14 cellular contexts compared by ENCODE assay signal in the genomic region with DNA sequence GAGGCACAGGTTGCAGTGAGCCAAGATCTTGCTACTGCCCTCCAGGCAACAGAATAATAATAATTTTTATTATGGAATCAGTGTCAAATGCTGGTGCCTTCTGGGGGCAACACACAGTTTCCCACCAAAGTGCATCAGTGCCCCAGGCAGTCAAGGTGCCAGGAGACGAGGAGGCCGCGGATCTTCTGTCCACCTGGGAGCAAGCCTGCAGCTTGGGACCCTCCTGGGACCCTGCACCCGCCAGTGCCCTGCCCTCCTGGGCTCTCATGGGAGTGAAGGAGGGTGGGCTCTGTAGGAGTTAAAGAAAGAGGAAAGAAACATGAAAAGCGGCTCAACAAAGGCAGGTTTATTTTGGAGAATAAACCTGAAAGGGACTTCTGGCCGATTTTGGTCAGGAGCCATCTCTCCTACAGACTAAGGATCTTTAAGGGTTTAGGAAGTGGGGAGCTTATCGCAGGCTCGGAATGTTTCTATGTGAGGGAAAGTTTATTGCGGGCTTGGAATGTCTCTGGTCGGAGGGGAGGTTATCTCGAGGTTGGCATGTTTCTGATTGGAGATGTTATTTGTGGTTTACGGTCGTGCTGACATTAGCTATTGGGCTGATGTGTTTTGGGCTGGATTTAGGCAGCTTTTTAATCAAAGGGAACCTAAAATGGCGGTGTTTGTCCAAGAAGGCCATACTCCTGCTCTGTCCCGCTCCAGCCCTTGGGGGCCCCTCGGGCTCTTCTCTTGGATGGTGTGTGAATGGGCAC. TPM values are rescaled to one million over a fixed set of nuclear protein-coding genes. Genes with fewer than 3 reads are reported as not detected.
DNase-seq lines count a peak whose midpoint lies in the region; ATAC-seq and TF ChIP-seq lines count a peak whose summit lies in the region.
"Had no signal": no experiment of that assay in that cellular context is flagged by ENCODE, and none has a peak within 500 bp of the region (broad histone marks: within the 10 kb centered on the region; RNA-seq: fewer than 3 reads in every experiment).

No MANE protein-coding gene starts in this region.

- no peak for TF ChIP-seq CTCF in CD8-positive, alpha-beta T cell (IDR thresholded peaks at IDR 0.05)
- TF ChIP-seq CTCF in hepatocyte (IDR thresholded peaks at IDR 0.05; ENCODE audit: poor library complexity) (no peak), osteoblast (IDR thresholded peaks at IDR 0.05; ENCODE audit: extremely low read depth, low read depth, low read length) (no peak)

- H3K4me1 ChIP-seq in CD8-positive, alpha-beta T cell (ENCODE audit: insufficient read depth, low read length): no peaks in the 10 kb centered on the region
- no peaks in the 10 kb centered on the region for H3K4me1 ChIP-seq in NT2/D1 (ENCODE audit: insufficient read depth, insufficient read length)
- H3K4me1 ChIP-seq in hepatocyte (ENCODE audit: insufficient read depth): peaks cover 21% of the 10 kb centered on the region
- H3K4me1 ChIP-seq in osteoblast (ENCODE audit: insufficient read depth, low read length): no peaks in the 10 kb centered on the region

- H3K4me3 ChIP-seq in CD8-positive, alpha-beta T cell (ENCODE audit: low read depth, low read length): no peak overlapping the region
- H3K4me3 ChIP-seq in NT2/D1 (ENCODE audit: insufficient read length, low read depth): no peak overlapping the region
- H3K4me3 ChIP-seq in hepatocyte: no peak overlapping the region
- no peak overlapping the region for H3K4me3 ChIP-seq in osteoblast (ENCODE audit: insufficient read depth, low read length)
- no peak overlapping the region for H3K4me3 ChIP-seq in MG63
- H3K4me3 ChIP-seq: GM12878, right lobe of liver had no signal

- POLR2A ChIA-PET in CD8-positive, alpha-beta T cell (lab: Charles Lee): no interaction called here

- no peaks in the 10 kb centered on the region for H3K36me3 ChIP-seq in CD8-positive, alpha-beta T cell (ENCODE audit: insufficient read depth, low read length)
- H3K36me3 ChIP-seq in NT2/D1 (ENCODE audit: insufficient read depth, insufficient read length, low read length): no peaks in the 10 kb centered on the region
- no peaks in the 10 kb centered on the region for H3K36me3 ChIP-seq in hepatocyte (replicated peaks; ENCODE audit: insufficient read depth, low read depth)
- H3K36me3 ChIP-seq in osteoblast (ENCODE audit: insufficient read depth, low read length): no peaks in the 10 kb centered on the region
- H3K36me3 ChIP-seq in MG63: no peaks in the 10 kb centered on the region
- H3K36me3 ChIP-seq: right lobe of liver had no signal

- DNase-seq in CD8-positive, alpha-beta T cell: peak in 1 of 7 experiments; percentile 19
- DNase-seq in NT2/D1 (ENCODE audit: low read depth, low spot score): no peak
- peak; percentile 11 for DNase-seq in hepatocyte (ENCODE audit: low spot score)
- DNase-seq in osteoblast (ENCODE audit: insufficient read length, low spot score, missing footprints): peak; percentile 86
- DNase-seq in MG63: no peak
- DNase-seq in KG1 (lab: John Stamatoyannopoulos, UW): no peak
- DNase-seq: activated CD4-positive, alpha-beta T cell treated with anti-CD3 and anti-CD28 coated beads, Interleukin-2, amount 10 ng/mL, durations not matched to agents 7 days and 5 days; SIG-M5 had no signal

- H3K9me3 ChIP-seq in CD8-positive, alpha-beta T cell (ENCODE audit: low read length): no peaks in the 10 kb centered on the region
- H3K9me3 ChIP-seq in NT2/D1 (ENCODE audit: insufficient read depth, low read length) (no peaks in the 10 kb centered on the region), hepatocyte (ENCODE audit: low read depth) (no peaks in the 10 kb centered on the region), osteoblast (ENCODE audit: low read depth, low read length) (no peaks in the 10 kb centered on the region), MG63 (no peaks in the 10 kb centered on the region)
- H3K9me3 ChIP-seq: right lobe of liver had no signal

- H3K9me2 ChIP-seq in hepatocyte (replicated peaks; ENCODE audit: insufficient read depth): no peaks in the 10 kb centered on the region

- H3K9ac ChIP-seq in NT2/D1 (ENCODE audit: insufficient read length, low read depth): peak overlapping the region; percentile 2

- H3K27me3 ChIP-seq in CD8-positive, alpha-beta T cell (ENCODE audit: insufficient read depth, low read length): no peaks in the 10 kb centered on the region
- H3K27me3 ChIP-seq in NT2/D1 (ENCODE audit: insufficient read depth, insufficient read length) (peaks cover 10% of the 10 kb centered on the region), hepatocyte (peaks cover 3% of the 10 kb centered on the region), osteoblast (ENCODE audit: insufficient read depth, low read length) (peaks cover 3% of the 10 kb centered on the region), MG63 (no peaks in the 10 kb centered on the region)
- H3K27me3 ChIP-seq: right lobe of liver had no signal

- H3K4me1 Mint-ChIP-seq in CD8-positive, alpha-beta T cell (ENCODE audit: low read depth): peaks cover 2% of the 10 kb centered on the region
- H3K4me1 Mint-ChIP-seq: activated CD4-positive, alpha-beta T cell treated with anti-CD3 and anti-CD28 coated beads, Interleukin-2, amount 10 ng/mL, durations not matched to agents 7 days and 5 days had no signal

- no peaks in the 10 kb centered on the region for H3K9me3 Mint-ChIP-seq in CD8-positive, alpha-beta T cell
- H3K9me3 Mint-ChIP-seq: activated CD4-positive, alpha-beta T cell treated with anti-CD3 and anti-CD28 coated beads, Interleukin-2, amount 10 ng/mL, durations not matched to agents 7 days and 5 days; IgD-negative memory B cell had no signal

- peak overlapping the region; percentile 65 for H3K4me2 ChIP-seq in hepatocyte
- no peak overlapping the region for H3K4me2 ChIP-seq in osteoblast (ENCODE audit: insufficient read depth, low read length)

- H4K20me1 ChIP-seq in hepatocyte (ENCODE audit: insufficient read depth, poor library complexity, severe bottlenecking) (no peaks in the 10 kb centered on the region), osteoblast (ENCODE audit: insufficient read depth, low read length) (no peaks in the 10 kb centered on the region)

- no peak for ATAC-seq in CD8-positive, alpha-beta T cell
- ATAC-seq in activated CD4-positive, CD25-positive, alpha-beta regulatory T cell treated with anti-CD3 and anti-CD28 coated beads, Interleukin-2, amount 50 U/mL, for 24 hours: no peak
- no peak for ATAC-seq in HG02759 (IDR thresholded peaks at IDR 0.05; ENCODE audit: unreplicated experiment)
- ATAC-seq: GM12878 had no signal

- peak overlapping the region; percentile 35 for H3K4me3 Mint-ChIP-seq in CD8-positive, alpha-beta T cell
- H3K4me3 Mint-ChIP-seq: activated CD4-positive, alpha-beta T cell treated with anti-CD3 and anti-CD28 coated beads, Interleukin-2, amount 10 ng/mL, durations not matched to agents 7 days and 5 days had no signal

- no peak overlapping the region for H3K27ac Mint-ChIP-seq in CD8-positive, alpha-beta T cell
- H3K27ac Mint-ChIP-seq: activated CD4-positive, alpha-beta T cell treated with anti-CD3 and anti-CD28 coated beads, Interleukin-2, amount 10 ng/mL, durations not matched to agents 7 days and 5 days; IgD-negative memory B cell had no signal

- WGBS in hepatocyte (ENCODE audit: low lambda C conversion rate, missing lambda C conversion rate): 50% methylated on average over 16 of the region's 16 CpGs

- peaks cover 16% of the 10 kb centered on the region for H3K27me3 Mint-ChIP-seq in CD8-positive, alpha-beta T cell (ENCODE audit: low read depth)

- H3K79me2 ChIP-seq in hepatocyte (no peaks in the 10 kb centered on the region), osteoblast (ENCODE audit: insufficient read depth, low read length) (no peaks in the 10 kb centered on the region)

- H3K36me3 Mint-ChIP-seq in CD8-positive, alpha-beta T cell: no peaks in the 10 kb centered on the region

- CTCF ChIA-PET in CD8-positive, alpha-beta T cell (lab: Charles Lee): interaction anchor here (0.9 to 1.2 kb wide), 2 partner anchors 9 to 10 kb away, joined by 3 read pairs; no protein-coding TSS in a partner anchor

- peak overlapping the region; percentile 45 for H2AFZ ChIP-seq in hepatocyte
- no peak overlapping the region for H2AFZ ChIP-seq in osteoblast (ENCODE audit: low read length)

- intact Hi-C loops in CD8-positive, alpha-beta T cell (cut with DNase I, micrococcal nuclease): no loop called here

- no peak overlapping the region for H3K27ac ChIP-seq in CD8-positive, alpha-beta T cell (ENCODE audit: low read depth, low read length)
- H3K27ac ChIP-seq in hepatocyte: no peak overlapping the region
- no peak overlapping the region for H3K27ac ChIP-seq in osteoblast (ENCODE audit: low read depth, low read length)

RNA-seq across cellular contexts. Expression of gene ASPG, which starts 1.1 kb away (rescaled TPM):
- not detected for total RNA-seq in CD8-positive, alpha-beta T cell
- total RNA-seq in hepatocyte (4.9 and 5.9 TPM in 2 replicates), osteoblast (under 0.01 TPM in 1 of 2 replicates, not detected in the other)
- 14.7 and 20.3 TPM in 2 replicates for polyA plus RNA-seq in hepatocyte
- total RNA-seq in MG63 (2014; rRNA removed; shearing (Covaris generic); ENCODE audit: low replicate concordance): not detected in 2 replicates
- total RNA-seq: activated CD4-positive, alpha-beta T cell treated with anti-CD3 and anti-CD28 coated beads, Interleukin-2, amount 10 ng/mL, durations not matched to agents 7 days and 5 days; epithelial cell of proximal tubule; GM12878 had no signal
- polyA plus RNA-seq: GM12878, IgD-negative memory B cell had no signal

RNA-seq across cellular contexts. Expression of gene KIF26A, which starts 54.0 kb away (rescaled TPM):
- total RNA-seq in CD8-positive, alpha-beta T cell: under 1 TPM; 0.25 to 0.33 TPM
- total RNA-seq in hepatocyte (5.0 and 6.1 TPM in 2 replicates), osteoblast (not detected in 2 replicates)
- polyA plus RNA-seq in hepatocyte: 3.5 and 4.4 TPM in 2 replicates
- total RNA-seq in MG63 (2014; rRNA removed; shearing (Covaris generic); ENCODE audit: low replicate concordance): 0.92 and 1.1 TPM in 2 replicates
- polyA plus RNA-seq: GM12878, IgD-negative memory B cell had no signal

Comparison
In these comparisons a context has a peak if more than half of its experiments do, and no peak if none do; other contexts are left out.
1. DNase-seq: peak in hepatocyte (single experiment) and osteoblast (single experiment); none in NT2/D1 (single experiment), MG63 (single experiment) and KG1 (single experiment).